ENCODE assay signal across 8 cellular contexts in genomic region chr1:154962238-154962678, GRCh38. TPM values are rescaled to one million over a fixed set of nuclear protein-coding genes. Genes with fewer than 3 reads are reported as not detected.
DNase-seq lines count a peak whose midpoint lies in the region; ATAC-seq lines count a peak whose summit lies in the region.

No MANE protein-coding gene starts in this region.

- peaks cover 45% of the 10 kb centered on the region for H3K4me1 Mint-ChIP-seq in activated T-cell treated with anti-CD3 and anti-CD28 coated beads, Interleukin-2, amount 50 U/mL, for 72 hours (ENCODE audit: low read depth)
- peaks cover 41% of the 10 kb centered on the region for H3K4me1 Mint-ChIP-seq in stimulated activated naive CD8-positive, alpha-beta T cell treated with anti-CD3 and anti-CD28 coated beads, Interleukin-15, Interleukin-2, amounts not matched to agents 100 ng/mL and 50 ng/mL, for 24 hours (ENCODE audit: low read depth)

- peak overlapping the region; percentile 100 for H3K27ac ChIP-seq in angular gyrus (ENCODE audit: low read depth, low read length)

- peak in 1 of 2 donors; percentile 47 for DNase-seq in activated T-cell treated with anti-CD3 and anti-CD28 coated beads, Interleukin-2, amount 50 U/mL, for 72 hours
- DNase-seq in activated T-cell treated with anti-CD3 and anti-CD28 coated beads, Interleukin-2, amount 50 U/mL, for 1 hour = no peak
- peak; percentile 54 to 56 for DNase-seq in Kasumi-1 (lab: John Stamatoyannopoulos, UW)
- DNase-seq in iris pigment epithelial cell (ENCODE audit: low read depth) = peak; percentile 29
- DNase-seq in DMS153 (lab: John Stamatoyannopoulos, UW) = no peak

- peak overlapping the region; percentile 92 for H3K27ac Mint-ChIP-seq in activated T-cell treated with anti-CD3 and anti-CD28 coated beads, Interleukin-2, amount 50 U/mL, for 72 hours
- peak overlapping the region; percentile 93 for H3K27ac Mint-ChIP-seq in stimulated activated naive CD8-positive, alpha-beta T cell treated with anti-CD3 and anti-CD28 coated beads, Interleukin-15, Interleukin-2, amounts not matched to agents 100 ng/mL and 50 ng/mL, for 24 hours

- peaks cover 2 to 9% of the 10 kb centered on the region in 2 donors for H3K36me3 Mint-ChIP-seq in activated T-cell treated with anti-CD3 and anti-CD28 coated beads, Interleukin-2, amount 50 U/mL, for 72 hours (ENCODE audit: insufficient read depth in 2 of 2)
- H3K36me3 Mint-ChIP-seq in stimulated activated naive CD8-positive, alpha-beta T cell treated with anti-CD3 and anti-CD28 coated beads, Interleukin-15, Interleukin-2, amounts not matched to agents 100 ng/mL and 50 ng/mL, for 24 hours (ENCODE audit: low read depth) = peaks cover 35% of the 10 kb centered on the region

- peak; percentile 12 to 19 for ATAC-seq in activated T-cell treated with anti-CD3 and anti-CD28 coated beads, Interleukin-2, amount 50 U/mL, for 72 hours (replicated peaks in 1 of 2)
- no peak for ATAC-seq in esophagus mucosa

- no peaks in the 10 kb centered on the region for H3K27me3 Mint-ChIP-seq in activated T-cell treated with anti-CD3 and anti-CD28 coated beads, Interleukin-2, amount 50 U/mL, for 72 hours (ENCODE audit: low read depth)
- H3K27me3 Mint-ChIP-seq in stimulated activated naive CD8-positive, alpha-beta T cell treated with anti-CD3 and anti-CD28 coated beads, Interleukin-15, Interleukin-2, amounts not matched to agents 100 ng/mL and 50 ng/mL, for 24 hours = no peaks in the 10 kb centered on the region

- H3K4me3 Mint-ChIP-seq in activated T-cell treated with anti-CD3 and anti-CD28 coated beads, Interleukin-2, amount 50 U/mL, for 72 hours = peak overlapping the region; percentile 91 to 93
- peak overlapping the region; percentile 91 for H3K4me3 Mint-ChIP-seq in stimulated activated naive CD8-positive, alpha-beta T cell treated with anti-CD3 and anti-CD28 coated beads, Interleukin-15, Interleukin-2, amounts not matched to agents 100 ng/mL and 50 ng/mL, for 24 hours

- no peaks in the 10 kb centered on the region for H3K9me3 Mint-ChIP-seq in activated T-cell treated with anti-CD3 and anti-CD28 coated beads, Interleukin-2, amount 50 U/mL, for 72 hours
- no peaks in the 10 kb centered on the region for H3K9me3 Mint-ChIP-seq in stimulated activated naive CD8-positive, alpha-beta T cell treated with anti-CD3 and anti-CD28 coated beads, Interleukin-15, Interleukin-2, amounts not matched to agents 100 ng/mL and 50 ng/mL, for 24 hours

RNA-seq across cellular contexts. Expression of gene PYGO2, which starts 0.7 kb away (rescaled TPM):
- total RNA-seq in activated T-cell treated with anti-CD3 and anti-CD28 coated beads, Interleukin-2, amount 50 U/mL, for 72 hours = 10 to 100 TPM; 43.6 to 45.3 TPM
- total RNA-seq in esophagus mucosa = 17.3 TPM

RNA-seq across cellular contexts. Expression of gene PBXIP1, which starts 6.4 kb away (rescaled TPM):
- total RNA-seq in activated T-cell treated with anti-CD3 and anti-CD28 coated beads, Interleukin-2, amount 50 U/mL, for 72 hours = 10 to 100 TPM; 28.0 to 48.0 TPM
- total RNA-seq in esophagus mucosa = 9.2 TPM

RNA-seq across cellular contexts. Expression of gene SHC1, which starts 8.3 kb away (rescaled TPM):
- total RNA-seq in activated T-cell treated with anti-CD3 and anti-CD28 coated beads, Interleukin-2, amount 50 U/mL, for 72 hours = 10 to 100 TPM; 55.8 to 58.6 TPM
- total RNA-seq in esophagus mucosa = 68.0 TPM

RNA-seq across cellular contexts. Expression of gene CKS1B, which starts 12.2 kb away (rescaled TPM):
- 100 to 1,000 TPM; 251 to 304 TPM for total RNA-seq in activated T-cell treated with anti-CD3 and anti-CD28 coated beads, Interleukin-2, amount 50 U/mL, for 72 hours
- 74.5 TPM for total RNA-seq in esophagus mucosa

RNA-seq across cellular contexts. Expression of gene FLAD1, which starts 20.9 kb away (rescaled TPM):
- 10 to 100 TPM; 45.5 to 55.1 TPM for total RNA-seq in activated T-cell treated with anti-CD3 and anti-CD28 coated beads, Interleukin-2, amount 50 U/mL, for 72 hours
- total RNA-seq in esophagus mucosa = 29.6 TPM

Comparison
In these comparisons a context has a peak if more than half of its experiments do, and no peak if none do; other contexts are left out.
1. DNase-seq: peak in Kasumi-1 (2 of 2) and iris pigment epithelial cell (single experiment); none in activated T-cell treated with anti-CD3 and anti-CD28 coated beads, Interleukin-2, amount 50 U/mL, for 1 hour (single experiment) and DMS153 (single experiment).